Comparison of ENCODE assay signal across 34 cellular contexts in genomic region chr3:97391167-97391566, GRCh38.
A peak's percentile ranks its signal among the peaks of the same experiment; 100 is the strongest.
DNase-seq lines count a peak whose midpoint lies in the region; ATAC-seq lines count a peak whose summit lies in the region.
"Had no signal": no experiment of that assay in that cellular context is flagged by ENCODE, and none has a peak within 500 bp of the region (broad histone marks: within the 10 kb centered on the region; RNA-seq: fewer than 3 reads in every experiment).

No MANE protein-coding gene starts in this region.

- H3K4me3 Mint-ChIP-seq in CD8-positive, alpha-beta memory T cell, result no peak overlapping the region
- H3K4me3 Mint-ChIP-seq: B cell; CD14-positive monocyte; CD4-positive, alpha-beta memory T cell; CD4-positive, alpha-beta T cell; CD4-positive, CD25-positive, alpha-beta regulatory T cell; CD8-positive, alpha-beta T cell had no signal

- H3K4me1 Mint-ChIP-seq in CD8-positive, alpha-beta memory T cell, result no peaks in the 10 kb centered on the region
- H3K4me1 Mint-ChIP-seq: B cell; CD14-positive monocyte; CD4-positive, alpha-beta memory T cell; CD4-positive, CD25-positive, alpha-beta regulatory T cell had no signal

- POLR2A ChIA-PET in CD8-positive, alpha-beta memory T cell (lab: Charles Lee), result no interaction called here

- H3K27me3 Mint-ChIP-seq in CD8-positive, alpha-beta memory T cell, result no peaks in the 10 kb centered on the region
- H3K27me3 Mint-ChIP-seq: B cell; CD4-positive, alpha-beta memory T cell; CD4-positive, alpha-beta T cell; CD4-positive, CD25-positive, alpha-beta regulatory T cell had no signal

- no peak overlapping the region for H3K27ac Mint-ChIP-seq in CD8-positive, alpha-beta memory T cell
- H3K27ac Mint-ChIP-seq: B cell; CD14-positive monocyte; CD4-positive, alpha-beta memory T cell; CD4-positive, alpha-beta T cell; CD4-positive, CD25-positive, alpha-beta regulatory T cell; CD8-positive, alpha-beta T cell had no signal

- H3K27me3 ChIP-seq in CD8-positive, alpha-beta memory T cell (ENCODE audit: insufficient read depth, low read length, poor library complexity, severe bottlenecking), result no peaks in the 10 kb centered on the region
- H3K27me3 ChIP-seq: BE2C; BLaER1; BLaER1 treated with 17β-estradiol and CSF1 and Interleukin-3, amounts not matched to agents 10 nM and 100 nM had no signal

- no peaks in the 10 kb centered on the region for H3K4me1 ChIP-seq in CD8-positive, alpha-beta memory T cell (ENCODE audit: insufficient read depth, low read length)
- H3K4me1 ChIP-seq: A549, BE2C, BLaER1, Caco-2 had no signal

- peaks cover 0 to 12% (median 6%) of the 10 kb centered on the region in 5 donors for H3K9me3 Mint-ChIP-seq in CD8-positive, alpha-beta memory T cell

- CTCF ChIA-PET in CD8-positive, alpha-beta memory T cell (lab: Charles Lee), result no interaction called here

- DNase-seq in head of caudate nucleus (peak in 29 of 42 donors; percentile 4 to 75 (median 38)), inferior parietal cortex (ENCODE audit: extremely low spot score) (peak; percentile 16), middle frontal gyrus (ENCODE audit: extremely low spot score, low spot score) (peak; percentile 20), putamen (ENCODE audit: low spot score) (peak; percentile 42), NCI-H1417 treated with DMSO at 0.1 percent for 48 hours (lab: John Stamatoyannopoulos, UW) (no peak), NOMO-1 treated with DMSO at 0.1 percent for 48 hours (lab: John Stamatoyannopoulos, UW; ENCODE audit: unreplicated experiment) (no peak)
- DNase-seq in CD8-positive, alpha-beta memory T cell, result no peak
- DNase-seq: 8988T; ACHN; AML-193; BE2C; C1 segment of cervical spinal cord; Caco-2; Calu3; CD4-positive, alpha-beta memory T cell; CD4-positive, alpha-beta T cell; CD4-positive, CD25-positive, alpha-beta regulatory T cell; CD8-positive, alpha-beta T cell; COR-L47; DMS 273 treated with DMSO at 0.1 percent for 48 hours; DMS153; DMS53; DMS79; DMS79 treated with DMSO at 0.1 percent for 48 hours; DND-41; EL had no signal

- no peak overlapping the region for H3K27ac ChIP-seq in CD8-positive, alpha-beta memory T cell (ENCODE audit: low read depth, low read length)
- H3K27ac ChIP-seq: 22Rv1; A549; BLaER1; BLaER1 treated with 17β-estradiol and CSF1 and Interleukin-3, amounts not matched to agents 10 nM and 100 nM; C4-2B had no signal

- no peak overlapping the region for H3K4me3 ChIP-seq in CD8-positive, alpha-beta memory T cell (ENCODE audit: low read length)
- H3K4me3 ChIP-seq: A549; BLaER1; BLaER1 treated with 17β-estradiol and CSF1 and Interleukin-3, amounts not matched to agents 10 nM and 100 nM had no signal

- H3K36me3 ChIP-seq in CD8-positive, alpha-beta memory T cell (ENCODE audit: insufficient read depth, low read length), result no peaks in the 10 kb centered on the region
- H3K36me3 ChIP-seq: BE2C; BLaER1; BLaER1 treated with 17β-estradiol and CSF1 and Interleukin-3, amounts not matched to agents 10 nM and 100 nM had no signal

- ATAC-seq in GM18519 (IDR thresholded peaks at IDR 0.05; ENCODE audit: low FRiP score, unreplicated experiment), result no peak
- ATAC-seq: A549; CD8-positive, alpha-beta T cell had no signal

- H3K36me3 Mint-ChIP-seq in CD8-positive, alpha-beta memory T cell, result no peaks in the 10 kb centered on the region
- H3K36me3 Mint-ChIP-seq: CD14-positive monocyte; CD4-positive, alpha-beta memory T cell; CD4-positive, CD25-positive, alpha-beta regulatory T cell; CD8-positive, alpha-beta T cell had no signal

- H3K9me3 ChIP-seq in CD8-positive, alpha-beta memory T cell (ENCODE audit: low read length), result no peaks in the 10 kb centered on the region
- H3K9me3 ChIP-seq: A549, BE2C, Caco-2 had no signal

- intact Hi-C loops in head of caudate nucleus (cut with DNase I), result no loop called here

Comparison
In these comparisons a context has a peak if more than half of its experiments do, and no peak if none do; other contexts are left out.
1. DNase-seq: peak in head of caudate nucleus (29 of 42), inferior parietal cortex (single experiment), middle frontal gyrus (single experiment) and putamen (single experiment); none in NCI-H1417 treated with DMSO at 0.1 percent for 48 hours (single experiment), NOMO-1 treated with DMSO at 0.1 percent for 48 hours (single experiment) and CD8-positive, alpha-beta memory T cell (0 of 5).